ENCODE assay signal across 8 cellular contexts in the genomic region with DNA sequence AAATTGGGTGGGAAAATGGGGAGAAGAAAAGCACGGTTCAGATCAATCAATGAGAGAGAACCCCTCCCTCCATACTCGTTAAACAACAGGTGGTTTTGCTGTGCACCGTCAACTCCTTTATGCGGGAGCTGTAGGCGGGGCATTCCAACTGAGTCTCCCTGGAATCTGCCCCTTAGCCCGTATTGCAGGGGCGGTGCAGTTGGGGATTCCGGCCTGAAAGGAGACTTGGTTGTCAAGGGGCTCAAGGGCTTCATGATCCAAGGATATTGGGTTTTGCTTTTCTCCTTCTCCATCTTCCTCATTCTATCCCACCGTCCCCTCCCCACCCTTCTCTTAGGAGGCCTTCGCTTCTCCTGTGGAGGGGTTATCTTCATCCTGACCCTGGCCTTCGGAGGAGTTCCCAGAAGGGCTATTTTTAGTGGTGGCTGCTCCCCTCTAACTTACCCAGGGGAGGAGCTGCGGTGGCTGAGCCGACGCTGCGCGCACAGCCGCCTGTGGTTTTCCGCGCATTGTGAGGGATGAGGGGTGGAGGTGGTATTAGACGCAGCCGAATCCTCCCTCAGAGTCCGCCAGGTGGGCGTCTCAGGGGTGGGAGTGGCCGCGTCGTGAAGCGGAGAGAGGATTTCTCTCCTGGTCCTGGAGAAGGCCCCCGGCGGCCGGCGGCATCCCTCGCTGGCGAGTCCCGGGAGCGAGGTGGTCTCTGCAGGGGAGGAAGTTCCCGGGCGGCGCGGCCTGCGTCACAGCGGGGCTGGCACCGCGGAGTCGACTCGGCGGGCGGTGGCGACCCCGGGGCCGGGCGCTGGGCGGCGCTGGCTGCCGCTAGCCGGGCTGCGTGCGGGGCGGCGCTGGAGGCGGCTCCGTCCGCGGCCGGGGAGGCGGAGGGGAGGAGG. TPM values are rescaled to one million over a fixed set of nuclear protein-coding genes. Genes with fewer than 3 reads are reported as not detected.
DNase-seq lines count a peak whose midpoint lies in the region; ATAC-seq and TF ChIP-seq lines count a peak whose summit lies in the region.

No MANE protein-coding gene starts in this region.

- H3K27ac ChIP-seq in Panc1 (ENCODE audit: low read length) (peak overlapping the region; percentile 53), fibroblast of lung (ENCODE audit: insufficient read depth, low read length) (peak overlapping the region; percentile 84)

- peaks cover 37% of the 10 kb centered on the region for H3K79me2 ChIP-seq in fibroblast of lung (ENCODE audit: control insufficient read depth, insufficient read depth, low read length)

- DNase-seq in DMS153 treated with DMSO at 0.1 percent for 48 hours (lab: John Stamatoyannopoulos, UW; ENCODE audit: unreplicated experiment) (peak; percentile 53), HUDEP-2 (lab: John Stamatoyannopoulos, UW; ENCODE audit: unreplicated experiment in 76 of 76) (peak in 70 of 76 experiments; percentile 22 to 85 (median 64)), Panc1 (ENCODE audit: low read depth, low spot score) (no peak), fibroblast of lung (ENCODE audit: low read depth in 2 of 2) (peak; percentile 72 to 73), natural killer cell (peak; percentile 89)
- DNase-seq in activated T-helper 1 cell treated with anti-CD3 and anti-CD28 coated beads, Interleukin-12 subunit alpha, Interleukin-12 subunit beta, Interleukin-2, Interleukin-4 antibody, amounts not matched to agents 30 ng/mL and 10 ng/mL and 1 ng/mL, durations not matched to agents 14 hours and 24 hours and 36 hours (ENCODE audit: low spot score): peak; percentile 84
- DNase-seq in stimulated activated naive CD4-positive, alpha-beta T cell treated with Interleukin-2 at 50 U/mL for 16 hours (lab: John Stamatoyannopoulos, UW): peak; percentile 87

- H3K4me1 ChIP-seq in Panc1 (ENCODE audit: control insufficient read depth, insufficient read depth, low read length) (peaks cover 34% of the 10 kb centered on the region), fibroblast of lung (ENCODE audit: control insufficient read depth, extremely low read depth, insufficient read depth, low read length) (peaks cover 10% of the 10 kb centered on the region)

- H3K4me2 ChIP-seq in fibroblast of lung (ENCODE audit: extremely low read depth, insufficient read depth, low read length): peak overlapping the region; percentile 71

- H3K4me1 Mint-ChIP-seq in activated T-helper 1 cell treated with anti-CD3 and anti-CD28 coated beads, Interleukin-12 subunit alpha, Interleukin-12 subunit beta, Interleukin-2, Interleukin-4 antibody, amounts not matched to agents 30 ng/mL and 10 ng/mL and 1 ng/mL, durations not matched to agents 14 hours and 24 hours and 36 hours (ENCODE audit: low read depth): peaks cover 77% of the 10 kb centered on the region
- peaks cover 42 to 53% of the 10 kb centered on the region in 2 donors for H3K4me1 Mint-ChIP-seq in natural killer cell

- no peaks in the 10 kb centered on the region for H4K20me1 ChIP-seq in fibroblast of lung (ENCODE audit: control insufficient read depth, extremely low read depth, insufficient read depth, low read length)

- POLR2A ChIA-PET in Panc1 (lab: Charles Lee): no interaction called here

- H3K4me3 Mint-ChIP-seq in activated T-helper 1 cell treated with anti-CD3 and anti-CD28 coated beads, Interleukin-12 subunit alpha, Interleukin-12 subunit beta, Interleukin-2, Interleukin-4 antibody, amounts not matched to agents 30 ng/mL and 10 ng/mL and 1 ng/mL, durations not matched to agents 14 hours and 24 hours and 36 hours: peak overlapping the region; percentile 90
- peak overlapping the region; percentile 95 for H3K4me3 Mint-ChIP-seq in natural killer cell

- peaks cover 17% of the 10 kb centered on the region for H3K36me3 Mint-ChIP-seq in activated T-helper 1 cell treated with anti-CD3 and anti-CD28 coated beads, Interleukin-12 subunit alpha, Interleukin-12 subunit beta, Interleukin-2, Interleukin-4 antibody, amounts not matched to agents 30 ng/mL and 10 ng/mL and 1 ng/mL, durations not matched to agents 14 hours and 24 hours and 36 hours (ENCODE audit: low read depth)
- no peaks in the 10 kb centered on the region for H3K36me3 Mint-ChIP-seq in natural killer cell

- no peaks in the 10 kb centered on the region for H3K36me3 ChIP-seq in Panc1 (ENCODE audit: control insufficient read depth, insufficient read depth, low read length)
- no peaks in the 10 kb centered on the region for H3K36me3 ChIP-seq in fibroblast of lung (ENCODE audit: control insufficient read depth, insufficient read depth, low read length)

- peak overlapping the region; percentile 96 for H3K27ac Mint-ChIP-seq in activated T-helper 1 cell treated with anti-CD3 and anti-CD28 coated beads, Interleukin-12 subunit alpha, Interleukin-12 subunit beta, Interleukin-2, Interleukin-4 antibody, amounts not matched to agents 30 ng/mL and 10 ng/mL and 1 ng/mL, durations not matched to agents 14 hours and 24 hours and 36 hours
- H3K27ac Mint-ChIP-seq in natural killer cell: peak overlapping the region; percentile 92 to 99

- no peaks in the 10 kb centered on the region for H3K27me3 ChIP-seq in Panc1 (ENCODE audit: control insufficient read depth, insufficient read depth, low read length)
- H3K27me3 ChIP-seq in fibroblast of lung (ENCODE audit: control insufficient read depth, insufficient read depth, low read length): no peaks in the 10 kb centered on the region

- no peaks in the 10 kb centered on the region for H3K9me3 Mint-ChIP-seq in activated T-helper 1 cell treated with anti-CD3 and anti-CD28 coated beads, Interleukin-12 subunit alpha, Interleukin-12 subunit beta, Interleukin-2, Interleukin-4 antibody, amounts not matched to agents 30 ng/mL and 10 ng/mL and 1 ng/mL, durations not matched to agents 14 hours and 24 hours and 36 hours
- H3K9me3 Mint-ChIP-seq in natural killer cell: no peaks in the 10 kb centered on the region

- no TSS peak for BruUV-seq in Panc1 (replicated peaks; lab: Mats Ljungman, UMichigan)

- ATAC-seq in GM21447 (IDR thresholded peaks at IDR 0.05; ENCODE audit: unreplicated experiment): peak; percentile 76
- peak; percentile 94 for ATAC-seq in Panc1
- ATAC-seq in natural killer cell: peak; percentile 87 to 93 (median 88)

- no peaks in the 10 kb centered on the region for H3K9me3 ChIP-seq in Panc1 (ENCODE audit: control insufficient read depth, insufficient read depth, low read depth, low read length)
- H3K9me3 ChIP-seq in fibroblast of lung (ENCODE audit: control insufficient read depth, insufficient read depth, low read depth, low read length): no peaks in the 10 kb centered on the region

- intact Hi-C loops in Panc1 (cut with micrococcal nuclease; ENCODE audit: unreplicated experiment) (loop anchor here (1.0 kb wide), 1 partner anchor 131 kb away; no protein-coding TSS in a partner anchor), natural killer cell (cut with micrococcal nuclease) (loop anchor here (1.0 to 10.0 kb wide), 4 partner anchors 24 to 352 kb away; no protein-coding TSS in a partner anchor)
- intact Hi-C loops in activated T-helper 1 cell treated with anti-CD3 and anti-CD28 coated beads, Interleukin-12 subunit alpha, Interleukin-12 subunit beta, Interleukin-2, Interleukin-4 antibody, amounts not matched to agents 30 ng/mL and 10 ng/mL and 1 ng/mL, durations not matched to agents 14 hours and 24 hours and 36 hours (cut with micrococcal nuclease): loop anchor here (1.0 to 2.0 kb wide), 7 partner anchors 21 to 363 kb away; a partner anchor contains a TSS

- H3K4me3 ChIP-seq in Panc1 (ENCODE audit: low read depth in 2 of 2, low read length in 2 of 2) (peak overlapping the region; percentile 79 to 87), fibroblast of lung (replicated peaks in 1 of 4; ENCODE audit: control extremely low read depth in 1 of 4, insufficient read depth in 1 of 4, low read depth in 3 of 4, low read length in 4 of 4) (peak overlapping the region; percentile 68 to 88 (median 78))

- no peaks in the 10 kb centered on the region for H3K27me3 Mint-ChIP-seq in activated T-helper 1 cell treated with anti-CD3 and anti-CD28 coated beads, Interleukin-12 subunit alpha, Interleukin-12 subunit beta, Interleukin-2, Interleukin-4 antibody, amounts not matched to agents 30 ng/mL and 10 ng/mL and 1 ng/mL, durations not matched to agents 14 hours and 24 hours and 36 hours (ENCODE audit: insufficient read depth)
- no peaks in the 10 kb centered on the region for H3K27me3 Mint-ChIP-seq in natural killer cell (ENCODE audit: low read depth in 2 of 2)

- TF ChIP-seq CTCF in Panc1 (IDR thresholded peaks at IDR 0.05) (peak; percentile 98), fibroblast of lung (conservative IDR thresholded peaks at IDR 0.05 in 1 of 2, IDR thresholded peaks at IDR 0.05 in 1 of 2; ENCODE audit: low read depth in 1 of 2, low read length in 2 of 2) (no peak), natural killer cell (IDR thresholded peaks at IDR 0.05) (peak; percentile 48)

- in situ Hi-C loops in Panc1 (cut with HindIII; ENCODE audit: low pct_unique_long_range_greater_than_20kb, low sequenced_read_pairs): no loop called here

- H2AFZ ChIP-seq in fibroblast of lung (ENCODE audit: low read length): peak overlapping the region; percentile 87

- CTCF ChIA-PET in Panc1 (lab: Charles Lee): interaction anchor here (4.0 kb wide), 1 partner anchor 131 kb away, joined by 28 read pairs; no protein-coding TSS in a partner anchor

- peak overlapping the region; percentile 82 for H3K9ac ChIP-seq in fibroblast of lung (ENCODE audit: insufficient read depth, low read length)

RNA-seq across cellular contexts. Expression of a gene that starts 0.5 kb away (rescaled TPM):
- total RNA-seq in Panc1 (2021; ENCODE audit: unreplicated experiment) (17.1 TPM), fibroblast of lung (4.1 and 5.4 TPM in 2 replicates), natural killer cell (10 to 100 TPM in 2 of 3 donors, 1 to 10 TPM in 1; 7.6 to 19.1 (median 15.1) TPM)
- 6.5 TPM for polyA plus RNA-seq in Panc1 (2012; ENCODE audit: insufficient read length)
- 64.3 and 66.1 TPM in 2 replicates for total RNA-seq in activated T-helper 1 cell treated with anti-CD3 and anti-CD28 coated beads, Interleukin-12 subunit alpha, Interleukin-12 subunit beta, Interleukin-2, Interleukin-4 antibody, amounts not matched to agents 30 ng/mL and 10 ng/mL and 1 ng/mL, durations not matched to agents 14 hours and 24 hours and 36 hours
- 13.2 and 19.3 TPM in 2 replicates for polyA plus RNA-seq in fibroblast of lung
- polyA plus RNA-seq in fibroblast of lung (2012): 6.9 and 9.8 TPM in 2 replicates
- polyA minus RNA-seq in fibroblast of lung (ENCODE audit: low replicate concordance): 3.4 and 5.3 TPM in 2 replicates

Comparison
In these comparisons a context has a peak if more than half of its experiments do, and no peak if none do; other contexts are left out.
1. CTCF ChIP-seq: peak in Panc1 (single experiment) and natural killer cell (single experiment); none in fibroblast of lung (0 of 2).
2. Peak in every context shown above with its lines, with median percentiles within 50 percentile points of each other: ATAC-seq.